Comparison of ENCODE assay signal across 8 cellular contexts in genomic region chr19:3627351-3627723, GRCh38. TPM values are rescaled to one million over a fixed set of nuclear protein-coding genes. Genes with fewer than 3 reads are reported as not detected.
DNase-seq lines count a peak whose midpoint lies in the region; ATAC-seq and TF ChIP-seq lines count a peak whose summit lies in the region.

No MANE protein-coding gene starts in this region.

- H3K4me1 Mint-ChIP-seq in Caco-2 (ENCODE audit: low read depth, unreplicated experiment) = peaks cover 7% of the 10 kb centered on the region
- peaks cover 6% of the 10 kb centered on the region for H3K4me1 Mint-ChIP-seq in endothelial cell (ENCODE audit: unreplicated experiment)

- peak overlapping the region; percentile 90 to 98 (median 92) for H3K27ac ChIP-seq in Peyer's patch
- peak overlapping the region; percentile 96 for H3K27ac ChIP-seq in psoas muscle

- H3K27ac Mint-ChIP-seq in Caco-2 (ENCODE audit: unreplicated experiment) = peak overlapping the region; percentile 98
- H3K27ac Mint-ChIP-seq in endothelial cell (ENCODE audit: unreplicated experiment) = no peak overlapping the region

- H3K4me3 Mint-ChIP-seq in Caco-2 (ENCODE audit: unreplicated experiment) (peak overlapping the region; percentile 92), endothelial cell (ENCODE audit: unreplicated experiment) (peak overlapping the region; percentile 97)

- H3K36me3 Mint-ChIP-seq in Caco-2 (ENCODE audit: insufficient read depth, unreplicated experiment) = peaks cover 31% of the 10 kb centered on the region
- H3K36me3 Mint-ChIP-seq in endothelial cell (ENCODE audit: low read depth, unreplicated experiment) = peaks cover 12% of the 10 kb centered on the region

- H3K27me3 Mint-ChIP-seq in Caco-2 (ENCODE audit: insufficient read depth, unreplicated experiment) (no peaks in the 10 kb centered on the region), endothelial cell (ENCODE audit: unreplicated experiment) (peaks cover 15% of the 10 kb centered on the region)

- intact Hi-C loops in Caco-2 (cut with micrococcal nuclease; ENCODE audit: unreplicated experiment) = loop anchor here (10.0 kb wide), 1 partner anchor 73 kb away; the partner anchor contains the start of gene MFSD12
- intact Hi-C loops in psoas muscle (cut with DNase I) = no loop called here

- H3K27me3 ChIP-seq in Caco-2 (replicated peaks; ENCODE audit: control insufficient read depth, insufficient read depth, low read length) = no peaks in the 10 kb centered on the region
- H3K27me3 ChIP-seq in Peyer's patch = no peaks in the 10 kb centered on the region
- no peaks in the 10 kb centered on the region for H3K27me3 ChIP-seq in psoas muscle (ENCODE audit: insufficient read depth in 3 of 3, low read length in 2 of 3)

- H3K4me3 ChIP-seq in Caco-2 (ENCODE audit: low read depth, low read length) (no peak overlapping the region), Peyer's patch (peak overlapping the region in 3 of 4 donors; percentile 1 to 85 (median 83)), psoas muscle (peak overlapping the region; percentile 100)

- H3K9me3 Mint-ChIP-seq in Caco-2 (ENCODE audit: unreplicated experiment) (no peaks in the 10 kb centered on the region), endothelial cell (ENCODE audit: unreplicated experiment) (no peaks in the 10 kb centered on the region)

- WGBS in psoas muscle, 3 donors = 55 to 62% (median 59%) methylated on average over 7 of the region's 7 CpGs

- BruUV-seq in Caco-2 (replicated peaks; lab: Mats Ljungman, UMichigan) = TSS peak; percentile 54

- DNase-seq in Caco-2 = no peak
- DNase-seq in Peyer's patch = no peak
- no peak for DNase-seq in endothelial cell (ENCODE audit: low spot score)
- DNase-seq in psoas muscle = no peak
- DNase-seq in H4 (ENCODE audit: low spot score) = no peak
- DNase-seq in ureter (ENCODE audit: low spot score) = no peak
- DNase-seq in OCI-M1 (lab: John Stamatoyannopoulos, UW) = no peak

- POLR2A ChIA-PET in Caco-2 (lab: Charles Lee) = interaction anchor here (0.6 kb wide), 1 partner anchor 536 kb away, joined by 6 read pairs; no protein-coding TSS in a partner anchor

- H3K9me3 ChIP-seq in Caco-2 = no peaks in the 10 kb centered on the region
- H3K9me3 ChIP-seq in Peyer's patch = no peaks in the 10 kb centered on the region
- no peaks in the 10 kb centered on the region for H3K9me3 ChIP-seq in psoas muscle

- no peaks in the 10 kb centered on the region for H3K4me1 ChIP-seq in Caco-2
- H3K4me1 ChIP-seq in Peyer's patch = peaks cover 0 to 19% (median 8%) of the 10 kb centered on the region in 4 donors
- H3K4me1 ChIP-seq in psoas muscle = peaks cover 15% of the 10 kb centered on the region

- CTCF ChIA-PET in Caco-2 (lab: Charles Lee) = no interaction called here

- H3K36me3 ChIP-seq in Caco-2 (ENCODE audit: control insufficient read depth, insufficient read depth, low read length) (no peaks in the 10 kb centered on the region), Peyer's patch (peaks cover 0 to 30% (median 0%) of the 10 kb centered on the region in 3 donors), psoas muscle (ENCODE audit: insufficient read depth in 1 of 2, low read depth in 1 of 2) (peaks cover 4 to 28% of the 10 kb centered on the region in 2 donors)

- TF ChIP-seq POLR2A in Peyer's patch (IDR thresholded peaks at IDR 0.05) = no peak

- ATAC-seq in psoas muscle (no peak), HG02870 (IDR thresholded peaks at IDR 0.05; ENCODE audit: unreplicated experiment) (no peak)

- TF ChIP-seq CTCF in Caco-2 (IDR thresholded peaks at IDR 0.05; ENCODE audit: insufficient read depth in 1 of 2, low read depth in 1 of 2, low read length in 1 of 2, severe bottlenecking in 1 of 2, unreplicated experiment in 1 of 2) (no peak), Peyer's patch (IDR thresholded peaks at IDR 0.05) (no peak), endothelial cell (IDR thresholded peaks at IDR 0.05; ENCODE audit: unreplicated experiment) (no peak), psoas muscle (IDR thresholded peaks at IDR 0.05) (no peak)

RNA-seq across cellular contexts. Expression of gene CACTIN, which starts 0.7 kb away (rescaled TPM):
- 32.2 and 33.9 TPM in 2 replicates for total RNA-seq in Caco-2 (2022)
- total RNA-seq in Peyer's patch = 10 to 100 TPM; 21.2 to 60.2 (median 33.3) TPM
- total RNA-seq in endothelial cell (ENCODE audit: unreplicated experiment) = 31.8 TPM
- total RNA-seq in psoas muscle = 10 to 100 TPM; 15.2 to 21.4 (median 18.2) TPM
- polyA plus RNA-seq in psoas muscle = 10 to 100 TPM; 11.8 to 20.5 (median 15.8) TPM
- 12.1 and 13.9 TPM in 2 replicates for total RNA-seq in H4 (2014; rRNA removed; shearing (Covaris generic))
- 31.0 TPM for total RNA-seq in ureter

RNA-seq across cellular contexts. Expression of gene TBXA2R, which starts 20.7 kb away (rescaled TPM):
- total RNA-seq in Caco-2 (2022) (0.11 TPM in 1 of 2 replicates, not detected in the other), Peyer's patch (1 to 10 TPM in 2 of 4 donors, under 1 TPM in 1, not detected in 1; 0.80 to 5.0 (median 1.6) TPM), endothelial cell (ENCODE audit: unreplicated experiment) (7.3 TPM), psoas muscle (1 to 10 TPM in 3 of 4 donors, under 1 TPM in 1; 0.89 to 3.0 (median 1.7) TPM), ureter (4.5 TPM)
- polyA plus RNA-seq in psoas muscle = 1 to 10 TPM in 2 of 3 donors, under 1 TPM in 1; 0.52 to 1.2 (median 1.1) TPM
- 1.6 TPM in 1 of 2 replicates, not detected in the other for total RNA-seq in H4 (2014; rRNA removed; shearing (Covaris generic))

RNA-seq across cellular contexts. Expression of gene GIPC3, which starts 42.1 kb away (rescaled TPM):
- total RNA-seq in Caco-2 (2022) (not detected in 2 replicates), Peyer's patch (1 to 10 TPM in 2 of 4 donors, under 1 TPM in 2; 0.13 to 5.8 (median 0.70) TPM), endothelial cell (ENCODE audit: unreplicated experiment) (11.0 TPM), psoas muscle (1 to 10 TPM in 1 of 4 donors, under 1 TPM in 3; 0.30 to 1.1 (median 0.55) TPM), ureter (2.4 TPM)
- polyA plus RNA-seq in psoas muscle = under 1 TPM; 0.32 to 0.45 (median 0.33) TPM
- not detected in 2 replicates for total RNA-seq in H4 (2014; rRNA removed; shearing (Covaris generic))

RNA-seq across cellular contexts. Expression of gene HMG20B, which starts 54.6 kb away (rescaled TPM):
- total RNA-seq in Caco-2 (2022) (33.9 and 34.5 TPM in 2 replicates), Peyer's patch (100 to 1,000 TPM in 2 of 4 donors, 10 to 100 TPM in 2; 70.4 to 236 (median 117) TPM), endothelial cell (ENCODE audit: unreplicated experiment) (77.2 TPM), psoas muscle (10 to 100 TPM; 14.3 to 27.2 (median 24.5) TPM), ureter (66.5 TPM)
- 10 to 100 TPM; 21.4 to 25.2 (median 24.7) TPM for polyA plus RNA-seq in psoas muscle
- total RNA-seq in H4 (2014; rRNA removed; shearing (Covaris generic)) = 72.2 and 90.8 TPM in 2 replicates
